Comparison of ENCODE assay signal across 8 cellular contexts in genomic region chr11:101880208-101880607, GRCh38. TPM values are rescaled to one million over a fixed set of nuclear protein-coding genes. Genes with fewer than 3 reads are reported as not detected.
DNase-seq lines count a peak whose midpoint lies in the region; ATAC-seq and TF ChIP-seq lines count a peak whose summit lies in the region.

No MANE protein-coding gene starts in this region.

- DNase-seq in SIG-M5 treated with dmso at 0.1 percent for 504 hours (lab: John Stamatoyannopoulos, UW; ENCODE audit: unreplicated experiment) (peak; percentile 21), SIG-M5 (lab: John Stamatoyannopoulos, UW) (no peak), NCI-H526 (lab: John Stamatoyannopoulos, UW) (peak; percentile 72 to 82), epithelial cell of prostate (ENCODE audit: low read depth, low spot score) (peak; percentile 12), type B pancreatic cell (ENCODE audit: extremely low spot score, unreplicated experiment) (no peak)
- no peak for DNase-seq in activated CD8-positive, alpha-beta memory T cell treated with anti-CD3 and anti-CD28 coated beads for 24 hours

- H3K4me1 Mint-ChIP-seq in type B pancreatic cell (ENCODE audit: unreplicated experiment) = no peaks in the 10 kb centered on the region

- peak; percentile 49 for TF ChIP-seq CTCF in type B pancreatic cell (conservative IDR thresholded peaks at IDR 0.05)

- H3K9me3 Mint-ChIP-seq in type B pancreatic cell = no peaks in the 10 kb centered on the region

- H3K36me3 Mint-ChIP-seq in type B pancreatic cell = no peaks in the 10 kb centered on the region

- no peak overlapping the region for H3K27ac ChIP-seq in epithelial cell of prostate

- ATAC-seq in HG02610 (IDR thresholded peaks at IDR 0.05; ENCODE audit: unreplicated experiment) (no peak), HG03439 (IDR thresholded peaks at IDR 0.05; ENCODE audit: unreplicated experiment) (no peak)

- no peak overlapping the region for H3K4me3 Mint-ChIP-seq in type B pancreatic cell

- H3K27ac Mint-ChIP-seq in type B pancreatic cell = no peak overlapping the region

- H3K27me3 Mint-ChIP-seq in type B pancreatic cell = peaks cover 15% of the 10 kb centered on the region

RNA-seq across cellular contexts. Expression of gene CEP126, which starts 34.6 kb away (rescaled TPM):
- total RNA-seq in type B pancreatic cell (ENCODE audit: low replicate concordance) = 2.1 and 5.8 TPM in 2 replicates

RNA-seq across cellular contexts. Expression of gene ANGPTL5, which starts 36.1 kb away (rescaled TPM):
- total RNA-seq in type B pancreatic cell (ENCODE audit: low replicate concordance) = not detected in 2 replicates

Comparison
In these comparisons a context has a peak if more than half of its experiments do, and no peak if none do; other contexts are left out.
1. DNase-seq: peak in SIG-M5 treated with dmso at 0.1 percent for 504 hours (single experiment), NCI-H526 (2 of 2) and epithelial cell of prostate (single experiment); none in SIG-M5 (single experiment), type B pancreatic cell (single experiment) and activated CD8-positive, alpha-beta memory T cell treated with anti-CD3 and anti-CD28 coated beads for 24 hours (single experiment).